ENCODE assay signal across 25 cellular contexts in the genomic region with DNA sequence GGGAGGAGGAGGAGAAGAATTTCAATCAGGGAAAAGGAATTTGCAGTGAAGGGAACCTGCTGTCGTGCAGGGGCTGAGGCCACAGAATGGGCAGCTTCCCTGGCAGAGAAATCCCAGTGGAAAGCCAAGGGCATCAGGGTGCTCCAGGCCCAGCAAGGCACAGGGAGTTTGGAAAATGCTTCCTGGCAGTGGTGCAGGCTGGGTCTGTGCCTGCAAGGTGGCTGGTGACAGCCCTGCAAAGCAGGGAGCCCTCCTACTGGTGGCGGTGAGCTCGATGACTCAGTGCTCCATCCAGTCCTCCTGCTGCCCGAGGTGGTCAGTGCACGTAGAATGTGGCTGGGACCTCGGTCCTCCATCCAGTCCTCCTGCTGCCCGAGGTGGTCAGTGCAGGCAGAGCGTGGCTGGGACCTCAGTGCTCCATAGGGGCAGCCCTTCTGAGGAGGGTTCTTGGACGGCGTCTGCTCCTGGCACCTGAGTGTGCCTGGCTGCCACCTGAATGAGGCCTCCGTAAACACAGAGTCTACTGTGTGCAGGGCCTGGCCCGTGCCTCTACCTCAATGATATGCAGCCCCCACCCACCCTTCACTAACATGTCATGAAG.
"Had no signal": no experiment of that assay in that cellular context is flagged by ENCODE, and none has a peak within 500 bp of the region (broad histone marks: within the 10 kb centered on the region; RNA-seq: fewer than 3 reads in every experiment).

No MANE protein-coding gene starts in this region.

- DNase-seq: activated CD4-positive, alpha-beta T cell treated with anti-CD3 and anti-CD28 coated beads for 4 hours; activated CD8-positive, alpha-beta memory T cell treated with anti-CD3 and anti-CD28 coated beads, Interleukin-2, amount 10 ng/mL, durations not matched to agents 7 days and 5 days; activated gamma-delta T cell; activated naive CD4-positive, alpha-beta T cell treated with anti-CD3 and anti-CD28 coated beads for 36 hours; activated T-cell treated with anti-CD3 and anti-CD28 coated beads, Interleukin-2, amount 50 U/mL, for 24 hours; amygdala; KG1; NCI-H1048; NCI-H146; NCI-H187 treated with DMSO at 0.1 percent for 48 hours; NCI-H2081 treated with DMSO at 0.1 percent for 48 hours; NCI-H446; NCI-H774; OCI-M1; Peyer's patch; Right ventricle myocardium superior; SJCRH30; SK-N-SH; T-helper 1 cell; WERI-Rb-1 had no signal

- H3K9me2 ChIP-seq: SK-N-SH had no signal

- H3K36me3 ChIP-seq: Peyer's patch, SJCRH30, WERI-Rb-1 had no signal

- H3K9ac ChIP-seq: SK-N-SH had no signal

- H3K27ac ChIP-seq: Peyer's patch, RWPE1, SJCRH30, WERI-Rb-1 had no signal

- H3K36me3 Mint-ChIP-seq: activated CD8-positive, alpha-beta memory T cell treated with anti-CD3 and anti-CD28 coated beads, Interleukin-2, amount 10 ng/mL, durations not matched to agents 7 days and 5 days; activated naive CD8-positive, alpha-beta T cell; brain had no signal

- H3K4me1 Mint-ChIP-seq: activated CD8-positive, alpha-beta memory T cell treated with anti-CD3 and anti-CD28 coated beads, Interleukin-2, amount 10 ng/mL, durations not matched to agents 7 days and 5 days had no signal

- H3K9me3 Mint-ChIP-seq: activated naive CD4-positive, alpha-beta T cell treated with anti-CD3 and anti-CD28 coated beads for 36 hours; activated T-cell treated with anti-CD3 and anti-CD28 coated beads, Interleukin-2, amount 50 U/mL, for 24 hours; activated T-helper 1 cell treated with anti-CD3 and anti-CD28 coated beads, Interleukin-12 subunit alpha, Interleukin-12 subunit beta, Interleukin-2, Interleukin-4 antibody, amounts not matched to agents 30 ng/mL and 10 ng/mL and 1 ng/mL, durations not matched to agents 14 hours and 24 hours and 36 hours had no signal

- H3K4me3 Mint-ChIP-seq: activated CD8-positive, alpha-beta memory T cell treated with anti-CD3 and anti-CD28 coated beads, Interleukin-2, amount 10 ng/mL, durations not matched to agents 7 days and 5 days; activated naive CD4-positive, alpha-beta T cell treated with anti-CD3 and anti-CD28 coated beads for 36 hours; activated naive CD8-positive, alpha-beta T cell; activated T-cell treated with anti-CD3 and anti-CD28 coated beads, Interleukin-2, amount 50 U/mL, for 24 hours; activated T-helper 1 cell treated with anti-CD3 and anti-CD28 coated beads, Interleukin-12 subunit alpha, Interleukin-12 subunit beta, Interleukin-2, Interleukin-4 antibody, amounts not matched to agents 30 ng/mL and 10 ng/mL and 1 ng/mL, durations not matched to agents 14 hours and 24 hours and 36 hours; brain had no signal

- H3K4me2 ChIP-seq: SK-N-SH had no signal

- H3K4me3 ChIP-seq: Peyer's patch, SJCRH30 had no signal

- H3K9me3 ChIP-seq: Peyer's patch, SJCRH30, SK-N-SH had no signal

- ATAC-seq: activated CD8-positive, alpha-beta memory T cell treated with anti-CD3 and anti-CD28 coated beads, Interleukin-2, amount 10 ng/mL, durations not matched to agents 7 days and 5 days had no signal

- FAIRE-seq: astrocyte had no signal

- H3K4me1 ChIP-seq: Peyer's patch, SJCRH30 had no signal

- H3K27ac Mint-ChIP-seq: activated CD8-positive, alpha-beta memory T cell treated with anti-CD3 and anti-CD28 coated beads, Interleukin-2, amount 10 ng/mL, durations not matched to agents 7 days and 5 days; activated naive CD4-positive, alpha-beta T cell treated with anti-CD3 and anti-CD28 coated beads for 36 hours; activated naive CD8-positive, alpha-beta T cell; activated T-cell treated with anti-CD3 and anti-CD28 coated beads, Interleukin-2, amount 50 U/mL, for 24 hours; activated T-helper 1 cell treated with anti-CD3 and anti-CD28 coated beads, Interleukin-12 subunit alpha, Interleukin-12 subunit beta, Interleukin-2, Interleukin-4 antibody, amounts not matched to agents 30 ng/mL and 10 ng/mL and 1 ng/mL, durations not matched to agents 14 hours and 24 hours and 36 hours had no signal
